Comparison of ENCODE assay signal across 18 cellular contexts in genomic region chr5:7650755-7651154, GRCh38.
"Had no signal": no experiment of that assay in that cellular context is flagged by ENCODE, and none has a peak within 500 bp of the region (broad histone marks: within the 10 kb centered on the region; RNA-seq: fewer than 3 reads in every experiment).

No MANE protein-coding gene starts in this region.

- H3K9me3 Mint-ChIP-seq: activated CD4-positive, alpha-beta T cell treated with anti-CD3 and anti-CD28 coated beads, Interleukin-2, amount 10 ng/mL, durations not matched to agents 7 days and 5 days; memory B cell; T-helper 2 cell treated with Interferon-gamma antibody and Interleukin-4, amounts not matched to agents 5 μg/mL and 100 μg/mL, for 36 hours had no signal

- H3K36me3 ChIP-seq: gastroesophageal sphincter, left lung, right lobe of liver, thoracic aorta had no signal

- DNase-seq: activated CD4-positive, alpha-beta T cell treated with anti-CD3 and anti-CD28 coated beads, Interleukin-2, amount 10 ng/mL, durations not matched to agents 7 days and 5 days; activated CD4-positive, CD25-positive, alpha-beta regulatory T cell; activated CD8-positive, alpha-beta memory T cell treated with anti-CD3 and anti-CD28 coated beads, Interleukin-2, amount 50 U/mL, for 48 hours; activated gamma-delta T cell; activated T-cell treated with anti-CD3 and anti-CD28 coated beads, Interleukin-2, amount 50 U/mL, for 72 hours; dermis blood vessel endothelial cell; kidney; left lung; right lobe of liver; stimulated activated CD4-positive, alpha-beta T cell treated with anti-CD3 and anti-CD28 coated beads, Interleukin-1b, Interleukin-23, amount 100 ng/mL, for 48 hours; stimulated activated naive CD8-positive, alpha-beta T cell treated with anti-CD3 and anti-CD28 coated beads, Interleukin-15, amount 100 ng/mL, for 72 hours had no signal

- H3K27me3 Mint-ChIP-seq: activated CD4-positive, alpha-beta T cell treated with anti-CD3 and anti-CD28 coated beads, Interleukin-2, amount 10 ng/mL, durations not matched to agents 7 days and 5 days; memory B cell; natural killer cell treated with Interleukin-12 subunit alpha and Interleukin-12 subunit beta and Interleukin-15 and Interleukin-18, amount 100 ng/mL, for 72 hours had no signal

- H3K4me1 Mint-ChIP-seq: activated CD4-positive, alpha-beta T cell treated with anti-CD3 and anti-CD28 coated beads, Interleukin-2, amount 10 ng/mL, durations not matched to agents 7 days and 5 days; memory B cell; stimulated activated naive CD8-positive, alpha-beta T cell treated with anti-CD3 and anti-CD28 coated beads, Interleukin-15, amount 100 ng/mL, for 72 hours had no signal

- H3K27ac Mint-ChIP-seq: activated CD4-positive, alpha-beta T cell treated with anti-CD3 and anti-CD28 coated beads, Interleukin-2, amount 10 ng/mL, durations not matched to agents 7 days and 5 days; activated naive CD4-positive, alpha-beta T cell treated with anti-CD3 and anti-CD28 coated beads, Interleukin-2, amount 50 U/mL, for 72 hours; activated T-cell treated with anti-CD3 and anti-CD28 coated beads, Interleukin-2, amount 50 U/mL, for 72 hours; memory B cell; natural killer cell treated with Interleukin-12 subunit alpha and Interleukin-12 subunit beta and Interleukin-15 and Interleukin-18, amount 100 ng/mL, for 72 hours; progenitor cell of endocrine pancreas; stimulated activated naive CD8-positive, alpha-beta T cell treated with anti-CD3 and anti-CD28 coated beads, Interleukin-15, amount 100 ng/mL, for 72 hours; T-helper 2 cell treated with Interferon-gamma antibody and Interleukin-4, amounts not matched to agents 5 μg/mL and 100 μg/mL, for 36 hours had no signal

- H3K27ac ChIP-seq: left lung, right lobe of liver, thoracic aorta had no signal

- H3K4me1 ChIP-seq: left lung, right lobe of liver had no signal

- H3K36me3 Mint-ChIP-seq: activated naive CD4-positive, alpha-beta T cell treated with anti-CD3 and anti-CD28 coated beads, Interleukin-2, amount 50 U/mL, for 72 hours; memory B cell; natural killer cell treated with Interleukin-12 subunit alpha and Interleukin-12 subunit beta and Interleukin-15 and Interleukin-18, amount 100 ng/mL, for 72 hours had no signal

- H3K27me3 ChIP-seq: gastroesophageal sphincter, left lung, right lobe of liver had no signal

- H3K4me3 ChIP-seq: gastroesophageal sphincter, left lung, right lobe of liver, thoracic aorta had no signal

- H3K4me3 Mint-ChIP-seq: activated CD4-positive, alpha-beta T cell treated with anti-CD3 and anti-CD28 coated beads, Interleukin-2, amount 10 ng/mL, durations not matched to agents 7 days and 5 days; activated T-cell treated with anti-CD3 and anti-CD28 coated beads, Interleukin-2, amount 50 U/mL, for 72 hours; memory B cell; natural killer cell treated with Interleukin-12 subunit alpha and Interleukin-12 subunit beta and Interleukin-15 and Interleukin-18, amount 100 ng/mL, for 72 hours; stimulated activated naive CD8-positive, alpha-beta T cell treated with anti-CD3 and anti-CD28 coated beads, Interleukin-15, amount 100 ng/mL, for 72 hours; T-helper 2 cell treated with Interferon-gamma antibody and Interleukin-4, amounts not matched to agents 5 μg/mL and 100 μg/mL, for 36 hours had no signal
